ENCODE assay signal across 19 cellular contexts in genomic region chr2:173119944-173120343, GRCh38. TPM values are rescaled to one million over a fixed set of nuclear protein-coding genes. Genes with fewer than 3 reads are reported as not detected.
DNase-seq lines count a peak whose midpoint lies in the region; ATAC-seq and TF ChIP-seq lines count a peak whose summit lies in the region.
"Had no signal": no experiment of that assay in that cellular context is flagged by ENCODE, and none has a peak within 500 bp of the region (broad histone marks: within the 10 kb centered on the region; RNA-seq: fewer than 3 reads in every experiment).

No MANE protein-coding gene starts in this region.

- no peak overlapping the region for H3K9ac ChIP-seq in IMR-90 (ENCODE audit: low read depth, low read length)

- H2AK9ac ChIP-seq in IMR-90 (replicated peaks; ENCODE audit: low read depth, low read length, poor library complexity), result no peak overlapping the region

- peak overlapping the region; percentile 68; the same call in 1 of the 2 replicates for H3K18ac ChIP-seq in IMR-90 (ENCODE audit: low read depth, low read length)

- H2BK20ac ChIP-seq in IMR-90 (ENCODE audit: low read depth, low read length), result peak overlapping the region; percentile 38; the same call in 1 of the 2 replicates

- H3K79me1 ChIP-seq in IMR-90 (ENCODE audit: low read depth in 1 of 2, low read length in 2 of 2), result peaks cover 52 to 83% of the 10 kb centered on the region in 2 experiments

- peak overlapping the region; percentile 69; the same call in 1 of the 3 replicates for H2BK15ac ChIP-seq in IMR-90 (ENCODE audit: low read depth, low read length)

- peak overlapping the region; percentile 76; the same call in 1 of the 2 replicates for H4K5ac ChIP-seq in IMR-90 (ENCODE audit: low read depth, low read length)

- H3K23ac ChIP-seq in IMR-90 (ENCODE audit: low read depth, low read length), result peak overlapping the region; percentile 13; the same call in 1 of the 2 replicates

- H3K56ac ChIP-seq in IMR-90 (ENCODE audit: extremely low read depth, insufficient read depth, low read length), result no peak overlapping the region

- WGBS in right cardiac atrium, result 64% methylated on average over 2 of the region's 2 CpGs
- WGBS in IMR-90 (ENCODE audit: extremely low coverage in 2 of 2, insufficient read length in 1 of 2), 2 experiments, result no CpG with 5 or more reads among the region's 2 CpGs

- POLR2A ChIA-PET in IMR-90 (lab: Charles Lee; ENCODE audit: unreplicated experiment), result no interaction called here
- POLR2A ChIA-PET in A673 (lab: Charles Lee; ENCODE audit: low non-redundant PET), result no interaction called here

- 0 out of 2 replicates have a peak, but pooled peaks cover 4% of the 10 kb centered on the region for H4K20me1 ChIP-seq in IMR-90 (ENCODE audit: insufficient read depth, low read length)

- no peak for TF ChIP-seq RAD21 in IMR-90 (IDR thresholded peaks at IDR 0.05; ENCODE audit: low read length)

- peak overlapping the region; percentile 46; the same call in 1 of the 2 replicates for H2BK120ac ChIP-seq in IMR-90 (ENCODE audit: low read depth, low read length)

- TF ChIP-seq CTCF in left ventricle myocardium inferior (IDR thresholded peaks at IDR 0.05; ENCODE audit: borderline replicate concordance), result no peak
- no peak for TF ChIP-seq CTCF in IMR-90 (conservative IDR thresholded peaks at IDR 0.05; ENCODE audit: low read depth, low read length)
- TF ChIP-seq CTCF in foreskin keratinocyte (conservative IDR thresholded peaks at IDR 0.05), result no peak
- TF ChIP-seq CTCF in A673 (conservative IDR thresholded peaks at IDR 0.05; ENCODE audit: low read depth, low read length), result no peak

- 0 out of 2 replicates have a peak overlapping the region, but pooled peaks have one; percentile 49 for H2AK5ac ChIP-seq in IMR-90 (ENCODE audit: low read depth, low read length)

- H3K36me3 ChIP-seq in left ventricle myocardium inferior (peaks cover 11% of the 10 kb centered on the region), IMR-90 (ENCODE audit: control insufficient read depth, insufficient read depth, low read length) (no peaks in the 10 kb centered on the region; the same call in 1 of the 2 replicates), A673 (ENCODE audit: insufficient read depth, low read length, poor library complexity, severe bottlenecking) (no peaks in the 10 kb centered on the region)
- H3K36me3 ChIP-seq: right lobe of liver, thoracic aorta had no signal

- dilution Hi-C loops in IMR-90 (cut with HindIII; ENCODE audit: low sequenced_read_pairs, unreplicated experiment), result no loop called here

- H3K9me1 ChIP-seq in IMR-90 (ENCODE audit: insufficient read depth, low read length), result peaks cover 18% of the 10 kb centered on the region

- BruUV-seq in IMR-90 (replicated peaks; lab: Mats Ljungman, UMichigan) (no TSS peak), A673 (replicated peaks; lab: Mats Ljungman, UMichigan) (no TSS peak)

- H3K9me3 ChIP-seq in left ventricle myocardium inferior (replicated peaks) (no peaks in the 10 kb centered on the region), right cardiac atrium (ENCODE audit: control insufficient read depth, low read length) (no peaks in the 10 kb centered on the region), IMR-90 (ENCODE audit: control insufficient read depth, insufficient read depth, low read length) (no peaks in the 10 kb centered on the region), A673 (ENCODE audit: low read depth, low read length, poor library complexity, severe bottlenecking) (no peaks in the 10 kb centered on the region)
- H3K9me3 ChIP-seq: A549, MG63, right lobe of liver, thoracic aorta had no signal

- H3K4ac ChIP-seq in IMR-90 (ENCODE audit: low read depth, low read length), result peak overlapping the region; percentile 34; the same call in 1 of the 2 replicates

- in situ Hi-C loops in IMR-90 (cut with MboI; ENCODE audit: low sequenced_read_pairs), result no loop called here

- H3K4me2 ChIP-seq in IMR-90 (ENCODE audit: low read depth, low read length), result no peak overlapping the region

- peak overlapping the region; percentile 15 to 52; a peak in 1 of 4 replicates for H4K8ac ChIP-seq in IMR-90 (ENCODE audit: low read depth in 2 of 2, low read length in 2 of 2)

- no peak for TF ChIP-seq POLR2A in IMR-90 (IDR thresholded peaks at IDR 0.05; ENCODE audit: low read depth, low read length)

- ATAC-seq in right cardiac atrium (no peak), IMR-90 (ENCODE audit: low read depth) (no peak), foreskin keratinocyte (no peak), HG03159 (IDR thresholded peaks at IDR 0.05; ENCODE audit: unreplicated experiment) (no peak)
- ATAC-seq: activated T-cell treated with anti-CD3 and anti-CD28 coated beads, Interleukin-2, amount 50 U/mL, for 4 hours had no signal

- no peak overlapping the region for H4K91ac ChIP-seq in IMR-90 (ENCODE audit: insufficient read depth, low read depth, low read length)

- CTCF ChIA-PET in IMR-90 (lab: Yijun Ruan, JAX) (no interaction called here), A673 (lab: Charles Lee) (no interaction called here)

- H3K14ac ChIP-seq in IMR-90 (replicated peaks; ENCODE audit: low read depth, low read length), result peak overlapping the region; percentile 38; the same call in 1 of the 2 replicates

- no peaks in the 10 kb centered on the region for H3K27me3 ChIP-seq in left ventricle myocardium inferior (ENCODE audit: low read depth)
- H3K27me3 ChIP-seq in right cardiac atrium (ENCODE audit: control insufficient read depth, insufficient read depth), result no peaks in the 10 kb centered on the region
- no peaks in the 10 kb centered on the region for H3K27me3 ChIP-seq in IMR-90 (ENCODE audit: control insufficient read depth, insufficient read depth, low read length)
- H3K27me3 ChIP-seq in foreskin keratinocyte, result no peaks in the 10 kb centered on the region
- H3K27me3 ChIP-seq in A673 (replicated peaks; ENCODE audit: insufficient read depth, low read depth, low read length, poor library complexity), result no peaks in the 10 kb centered on the region
- H3K27me3 ChIP-seq: MG63, right lobe of liver had no signal

- peak overlapping the region; percentile 83 for H2BK5ac ChIP-seq in IMR-90 (ENCODE audit: low read depth, low read length, poor library complexity, severe bottlenecking)

- intact Hi-C loops in left ventricle myocardium inferior (cut with micrococcal nuclease) (no loop called here), right cardiac atrium (cut with DNase I) (no loop called here), IMR-90 (cut with micrococcal nuclease) (no loop called here), A673 (cut with micrococcal nuclease; ENCODE audit: unreplicated experiment) (no loop called here)

- DNase-seq in left ventricle myocardium inferior (no peak), right cardiac atrium (no peak), IMR-90 (no peak), foreskin keratinocyte (no peak), T1000 (lab: John Stamatoyannopoulos, UW) (no peak), A673 (ENCODE audit: low spot score) (no peak), kidney glomerular epithelial cell (lab: John Stamatoyannopoulos, UW) (no peak)
- DNase-seq: activated CD4-positive, alpha-beta memory T cell treated with anti-CD3 and anti-CD28 coated beads for 36 hours; activated naive CD8-positive, alpha-beta T cell treated with anti-CD3 and anti-CD28 coated beads, Interleukin-2, amount 10 ng/mL, durations not matched to agents 7 days and 5 days; activated T-cell treated with anti-CD3 and anti-CD28 coated beads, Interleukin-2, amount 50 U/mL, for 4 hours; endodermal cell; foreskin melanocyte; NCI-H187 treated with DMSO at 0.1 percent for 48 hours; stimulated activated CD4-positive, alpha-beta T cell treated with anti-CD3 and anti-CD28 coated beads, Interleukin-2, amount 100 ng/mL, for 24 hours had no signal

- H2AFZ ChIP-seq in IMR-90 (replicated peaks; ENCODE audit: low read length, poor library complexity), result no peak overlapping the region

- no peak overlapping the region for H3K4me3 ChIP-seq in left ventricle myocardium inferior
- H3K4me3 ChIP-seq in right cardiac atrium (ENCODE audit: low read length), result no peak overlapping the region
- no peak overlapping the region for H3K4me3 ChIP-seq in IMR-90 (ENCODE audit: insufficient read depth, low read depth, low read length)
- H3K4me3 ChIP-seq in A673 (ENCODE audit: low read depth, low read length, poor library complexity, severe bottlenecking), result no peak overlapping the region
- H3K4me3 ChIP-seq: A549, MG63, right lobe of liver, thoracic aorta had no signal

- H3K27ac ChIP-seq in left ventricle myocardium inferior (replicated peaks) (peak overlapping the region; percentile 77), right cardiac atrium (ENCODE audit: low read length) (no peak overlapping the region), IMR-90 (ENCODE audit: insufficient read depth, low read length) (no peak overlapping the region), foreskin keratinocyte (peak overlapping the region; percentile 59), A673 (ENCODE audit: low read depth, low read length, poor library complexity, severe bottlenecking) (no peak overlapping the region)

- H3K4me1 ChIP-seq in left ventricle myocardium inferior (peaks cover 75% of the 10 kb centered on the region), right cardiac atrium (ENCODE audit: control insufficient read depth, insufficient read depth, low read length) (peaks cover 10% of the 10 kb centered on the region), IMR-90 (ENCODE audit: control insufficient read depth, insufficient read depth, low read length) (peaks cover 23% of the 10 kb centered on the region), foreskin keratinocyte (peaks cover 30% of the 10 kb centered on the region), A673 (ENCODE audit: insufficient read depth, low read length, poor library complexity, severe bottlenecking) (peaks cover 20% of the 10 kb centered on the region)

TF ChIP-seq in IMR-90, 13 proteins besides CTCF, POLR2A, EP300 and RAD21:
- no peak for TF ChIP-seq ELK1 (IDR thresholded peaks at IDR 0.05; ENCODE audit: borderline replicate concordance, low read depth, low read length)

RNA-seq across cellular contexts. Expression of gene MAP3K20, which starts 44.3 kb away (rescaled TPM):
- total RNA-seq in left ventricle myocardium inferior (466 TPM), right cardiac atrium (100 to 1,000 TPM; 268 to 327 (median 295) TPM), IMR-90 (2012; rRNA removed) (84.4 and 93.0 TPM in 2 replicates), foreskin keratinocyte (46.8 and 52.3 TPM in 2 replicates), A673 (2021) (40.0 and 43.7 TPM in 2 replicates)
- polyA plus RNA-seq in right cardiac atrium (86.3 TPM), IMR-90 (2012; rRNA removed) (22.9 and 27.5 TPM in 2 replicates), foreskin keratinocyte (12.0 and 15.2 TPM in 2 replicates)
- 6.0 and 6.1 TPM in 2 replicates for polyA plus RNA-seq in IMR-90 (2012; cell fraction: cytosol; rRNA removed)
- polyA plus RNA-seq in IMR-90 (2012; cell fraction: nucleus; rRNA removed; ENCODE audit: low replicate concordance), result 2.9 and 14.5 TPM in 2 replicates

Comparison
In these comparisons a context has a peak if more than half of its experiments do, and no peak if none do; other contexts are left out.
1. H3K27ac ChIP-seq: peak in left ventricle myocardium inferior (single experiment) and foreskin keratinocyte (single experiment); none in right cardiac atrium (single experiment), IMR-90 (single experiment) and A673 (single experiment).